ENCODE assay signal across 31 cellular contexts in the genomic region with DNA sequence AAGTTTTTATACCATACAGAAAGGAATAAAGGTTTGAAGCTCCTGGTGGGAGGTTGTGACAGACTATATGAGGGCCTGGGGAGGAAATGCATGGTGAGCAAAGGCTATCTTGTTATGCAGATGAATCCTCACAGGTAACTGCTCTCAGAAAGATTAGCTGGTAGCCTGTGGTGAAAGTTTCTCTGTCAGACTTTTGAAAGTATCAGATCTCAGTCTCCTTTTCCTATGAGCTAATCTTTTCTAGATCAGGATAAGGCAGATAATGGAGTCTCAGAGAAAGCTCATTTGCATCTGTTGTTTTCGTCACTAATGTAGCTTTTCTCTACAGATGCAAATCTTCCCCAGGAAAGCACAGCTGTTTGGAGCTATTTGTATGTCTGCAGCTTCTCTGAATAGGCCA. TPM values are rescaled to one million over a fixed set of nuclear protein-coding genes. Genes with fewer than 3 reads are reported as not detected.
DNase-seq lines count a peak whose midpoint lies in the region; ATAC-seq and TF ChIP-seq lines count a peak whose summit lies in the region.
"Had no signal": no experiment of that assay in that cellular context is flagged by ENCODE, and none has a peak within 500 bp of the region (broad histone marks: within the 10 kb centered on the region; RNA-seq: fewer than 3 reads in every experiment).

No MANE protein-coding gene starts in this region.

- no peak overlapping the region for H3K4me3 Mint-ChIP-seq in activated CD8-positive, alpha-beta memory T cell treated with anti-CD3 and anti-CD28 coated beads, Interleukin-2, amount 10 ng/mL, durations not matched to agents 7 days and 5 days
- H3K4me3 Mint-ChIP-seq: activated CD4-positive, alpha-beta T cell treated with anti-CD3 and anti-CD28 coated beads, Interleukin-2, amount 10 ng/mL, durations not matched to agents 7 days and 5 days; activated T-cell treated with anti-CD3 and anti-CD28 coated beads, Interleukin-2, amount 50 U/mL, for 72 hours; stimulated activated memory B cell treated with anti-CD40 and anti-IgM and Interleukin-4, amounts not matched to agents 10 μg/mL and 1 μg/mL and 100 μg/mL, for 72 hours had no signal

- no peak for DNase-seq in body of pancreas
- no peak for DNase-seq in sciatic nerve (ENCODE audit: low spot score)
- DNase-seq in activated CD8-positive, alpha-beta memory T cell treated with anti-CD3 and anti-CD28 coated beads, Interleukin-2, amount 10 ng/mL, durations not matched to agents 7 days and 5 days = no peak
- DNase-seq: activated CD4-positive, alpha-beta T cell treated with anti-CD3 and anti-CD28 coated beads, Interleukin-2, amount 10 ng/mL, durations not matched to agents 7 days and 5 days; activated naive CD4-positive, alpha-beta T cell treated with anti-CD3 and anti-CD28 coated beads, Interleukin-2, amount 50 U/mL, for 16 hours; activated T-cell treated with anti-CD3 and anti-CD28 coated beads, Interleukin-2, amount 50 U/mL, for 72 hours; BE2C; cortex of kidney; GDM1; hypothalamus; NCI-H1436; NCI-H2107; right cardiac atrium; RPMI8226; stimulated activated CD4-positive, alpha-beta T cell treated with anti-CD3 and anti-CD28 coated beads, Interleukin-4, amount 100 ng/mL, for 1 hour; upper lobe of right lung had no signal

- TF ChIP-seq CTCF in body of pancreas (IDR thresholded peaks at IDR 0.05) = no peak

- no peaks in the 10 kb centered on the region for H3K4me1 Mint-ChIP-seq in activated CD8-positive, alpha-beta memory T cell treated with anti-CD3 and anti-CD28 coated beads, Interleukin-2, amount 10 ng/mL, durations not matched to agents 7 days and 5 days
- H3K4me1 Mint-ChIP-seq: activated CD4-positive, alpha-beta T cell treated with anti-CD3 and anti-CD28 coated beads, Interleukin-2, amount 10 ng/mL, durations not matched to agents 7 days and 5 days; stimulated activated memory B cell treated with anti-CD40 and anti-IgM and Interleukin-4, amounts not matched to agents 10 μg/mL and 1 μg/mL and 100 μg/mL, for 72 hours had no signal

- H3K27me3 ChIP-seq in HUES64 (ENCODE audit: insufficient read depth, low read length) = no peaks in the 10 kb centered on the region
- no peaks in the 10 kb centered on the region for H3K27me3 ChIP-seq in iPS-18a (ENCODE audit: control insufficient read depth, insufficient read depth, low read length)
- no peaks in the 10 kb centered on the region for H3K27me3 ChIP-seq in body of pancreas
- H3K27me3 ChIP-seq: upper lobe of right lung had no signal

- 0% methylated on average over 1 of the region's 1 CpG for WGBS in HUES64
- 88 to 91% methylated on average over 1 of the region's 1 CpG for WGBS in body of pancreas, 2 donors

- H3K9me3 ChIP-seq in HUES64 (ENCODE audit: insufficient read depth, low read depth, low read length) = no peaks in the 10 kb centered on the region
- H3K9me3 ChIP-seq in iPS-18a (ENCODE audit: control insufficient read depth, low read depth, low read length) = no peaks in the 10 kb centered on the region
- no peaks in the 10 kb centered on the region for H3K9me3 ChIP-seq in body of pancreas
- H3K9me3 ChIP-seq: BE2C, gastroesophageal sphincter, upper lobe of right lung had no signal

- H3K4me3 ChIP-seq in HUES64 (ENCODE audit: low read length) (no peak overlapping the region), iPS-18a (ENCODE audit: low read length) (peak overlapping the region; percentile 12), body of pancreas (no peak overlapping the region)
- H3K4me3 ChIP-seq: gastroesophageal sphincter, lung, upper lobe of right lung had no signal

- H3K36me3 Mint-ChIP-seq in activated CD8-positive, alpha-beta memory T cell treated with anti-CD3 and anti-CD28 coated beads, Interleukin-2, amount 10 ng/mL, durations not matched to agents 7 days and 5 days = no peaks in the 10 kb centered on the region
- H3K36me3 Mint-ChIP-seq: stimulated activated memory B cell treated with anti-CD40 and anti-IgM and Interleukin-4, amounts not matched to agents 10 μg/mL and 1 μg/mL and 100 μg/mL, for 72 hours had no signal

- no peak overlapping the region for H3K9ac ChIP-seq in HUES64 (ENCODE audit: low read depth, low read length)
- H3K9ac ChIP-seq in iPS-18a (ENCODE audit: low read length) = no peak overlapping the region
- H3K9ac ChIP-seq: parathyroid adenoma had no signal

- H3K4me1 ChIP-seq in HUES64 (ENCODE audit: insufficient read depth, low read length) (peaks cover 47% of the 10 kb centered on the region), iPS-18a (ENCODE audit: control insufficient read depth, low read depth, low read length) (peaks cover 59% of the 10 kb centered on the region), body of pancreas (no peaks in the 10 kb centered on the region)
- H3K4me1 ChIP-seq: BE2C, gastroesophageal sphincter, parathyroid adenoma, upper lobe of right lung had no signal

- CTCF ChIA-PET in activated CD8-positive, alpha-beta memory T cell treated with anti-CD3 and anti-CD28 coated beads, Interleukin-2, amount 10 ng/mL, durations not matched to agents 7 days and 5 days (lab: Charles Lee) = interaction anchor here (0.7 kb wide), 1 partner anchor 9 kb away, joined by 3 read pairs; no protein-coding TSS in a partner anchor

- H3K27ac ChIP-seq in HUES64 (ENCODE audit: low read depth, low read length) (peak overlapping the region; percentile 92), iPS-18a (ENCODE audit: low read length) (no peak overlapping the region), body of pancreas (no peak overlapping the region)
- H3K27ac ChIP-seq: gastroesophageal sphincter, parathyroid adenoma, upper lobe of right lung had no signal

- H3K36me3 ChIP-seq in HUES64 (ENCODE audit: insufficient read depth, low read length) (no peaks in the 10 kb centered on the region), iPS-18a (ENCODE audit: control insufficient read depth, low read depth, low read length) (no peaks in the 10 kb centered on the region), body of pancreas (replicated peaks in 1 of 2; ENCODE audit: insufficient read depth in 1 of 2, low read depth in 2 of 2) (no peaks in the 10 kb centered on the region)
- H3K36me3 ChIP-seq: BE2C, gastroesophageal sphincter, upper lobe of right lung had no signal

- intact Hi-C loops in body of pancreas (cut with DNase I) (no loop called here), sciatic nerve (cut with DNase I) (no loop called here)

- ATAC-seq in GM18870 (IDR thresholded peaks at IDR 0.05; ENCODE audit: unreplicated experiment) (peak; percentile 60), HG02642 (IDR thresholded peaks at IDR 0.05; ENCODE audit: poor library complexity, unreplicated experiment) (peak; percentile 59), body of pancreas (no peak), sciatic nerve (no peak), HG02884 (IDR thresholded peaks at IDR 0.05; ENCODE audit: unreplicated experiment) (no peak)
- ATAC-seq in activated CD8-positive, alpha-beta memory T cell treated with anti-CD3 and anti-CD28 coated beads, Interleukin-2, amount 10 ng/mL, durations not matched to agents 7 days and 5 days = no peak
- ATAC-seq: activated T-cell treated with anti-CD3 and anti-CD28 coated beads, Interleukin-2, amount 50 U/mL, for 72 hours; gastroesophageal sphincter; HCT116; right cardiac atrium; stimulated activated memory B cell treated with anti-CD40 and anti-IgM and Interleukin-4, amounts not matched to agents 10 μg/mL and 1 μg/mL and 100 μg/mL, for 72 hours; upper lobe of right lung had no signal

- peaks cover 10% of the 10 kb centered on the region for H3K27me3 Mint-ChIP-seq in activated CD8-positive, alpha-beta memory T cell treated with anti-CD3 and anti-CD28 coated beads, Interleukin-2, amount 10 ng/mL, durations not matched to agents 7 days and 5 days

- H3K9me3 Mint-ChIP-seq in activated CD8-positive, alpha-beta memory T cell treated with anti-CD3 and anti-CD28 coated beads, Interleukin-2, amount 10 ng/mL, durations not matched to agents 7 days and 5 days (ENCODE audit: low read depth) = peaks cover 3% of the 10 kb centered on the region
- H3K9me3 Mint-ChIP-seq: activated CD4-positive, alpha-beta T cell treated with anti-CD3 and anti-CD28 coated beads, Interleukin-2, amount 10 ng/mL, durations not matched to agents 7 days and 5 days; activated T-cell treated with anti-CD3 and anti-CD28 coated beads, Interleukin-2, amount 50 U/mL, for 72 hours had no signal

- no peak for TF ChIP-seq POLR2A in body of pancreas (IDR thresholded peaks at IDR 0.05)

- H3K27ac Mint-ChIP-seq in activated CD8-positive, alpha-beta memory T cell treated with anti-CD3 and anti-CD28 coated beads, Interleukin-2, amount 10 ng/mL, durations not matched to agents 7 days and 5 days = no peak overlapping the region
- H3K27ac Mint-ChIP-seq: activated CD4-positive, alpha-beta T cell treated with anti-CD3 and anti-CD28 coated beads, Interleukin-2, amount 10 ng/mL, durations not matched to agents 7 days and 5 days; activated T-cell treated with anti-CD3 and anti-CD28 coated beads, Interleukin-2, amount 50 U/mL, for 72 hours; stimulated activated memory B cell treated with anti-CD40 and anti-IgM and Interleukin-4, amounts not matched to agents 10 μg/mL and 1 μg/mL and 100 μg/mL, for 72 hours had no signal

RNA-seq across cellular contexts. Expression of gene OR6X1, which starts 21.0 kb away (rescaled TPM):
- polyA plus RNA-seq in HUES64 (2013, experiment 1 of 2) = not detected
- not detected for polyA plus RNA-seq in HUES64 (2013, experiment 2 of 2)
- total RNA-seq in body of pancreas (not detected), sciatic nerve (not detected)
- not detected for total RNA-seq in activated CD8-positive, alpha-beta memory T cell treated with anti-CD3 and anti-CD28 coated beads, Interleukin-2, amount 10 ng/mL, durations not matched to agents 7 days and 5 days
- total RNA-seq: A673; activated CD4-positive, alpha-beta T cell treated with anti-CD3 and anti-CD28 coated beads, Interleukin-2, amount 10 ng/mL, durations not matched to agents 7 days and 5 days; activated T-cell treated with anti-CD3 and anti-CD28 coated beads, Interleukin-2, amount 50 U/mL, for 72 hours; gastroesophageal sphincter; lung; MCF 10A; mucosa of gallbladder; NCI-H460; right cardiac atrium; upper lobe of right lung had no signal
- polyA plus RNA-seq: lung, neural cell, right cardiac atrium had no signal

RNA-seq across cellular contexts. Expression of gene OR6M1, which starts 30.9 kb away (rescaled TPM):
- not detected for polyA plus RNA-seq in HUES64 (2013, experiment 1 of 2)
- not detected for polyA plus RNA-seq in HUES64 (2013, experiment 2 of 2)
- total RNA-seq in body of pancreas (not detected), sciatic nerve (not detected)
- total RNA-seq in activated CD8-positive, alpha-beta memory T cell treated with anti-CD3 and anti-CD28 coated beads, Interleukin-2, amount 10 ng/mL, durations not matched to agents 7 days and 5 days = not detected
- total RNA-seq: A673; activated CD4-positive, alpha-beta T cell treated with anti-CD3 and anti-CD28 coated beads, Interleukin-2, amount 10 ng/mL, durations not matched to agents 7 days and 5 days; activated T-cell treated with anti-CD3 and anti-CD28 coated beads, Interleukin-2, amount 50 U/mL, for 72 hours; gastroesophageal sphincter; lung; MCF 10A; mucosa of gallbladder; NCI-H460; right cardiac atrium; upper lobe of right lung had no signal
- polyA plus RNA-seq: lung, neural cell, right cardiac atrium had no signal

RNA-seq across cellular contexts. Expression of gene ZNF202, which starts 33.8 kb away (rescaled TPM):
- polyA plus RNA-seq in HUES64 (2013, experiment 1 of 2) = 22.8 TPM
- 20.7 TPM for polyA plus RNA-seq in HUES64 (2013, experiment 2 of 2)
- total RNA-seq in body of pancreas (10 to 100 TPM; 11.5 to 15.3 TPM), sciatic nerve (10.7 TPM)
- total RNA-seq in activated CD8-positive, alpha-beta memory T cell treated with anti-CD3 and anti-CD28 coated beads, Interleukin-2, amount 10 ng/mL, durations not matched to agents 7 days and 5 days = 10 to 100 TPM; 12.3 to 21.1 TPM

Comparison
In these comparisons a context has a peak if more than half of its experiments do, and no peak if none do; other contexts are left out.
1. ATAC-seq: peak in GM18870 (single experiment) and HG02642 (single experiment); none in body of pancreas (single experiment), sciatic nerve (single experiment), HG02884 (single experiment) and activated CD8-positive, alpha-beta memory T cell treated with anti-CD3 and anti-CD28 coated beads, Interleukin-2, amount 10 ng/mL, durations not matched to agents 7 days and 5 days (single experiment).